Comparison of ENCODE assay signal across 22 cellular contexts in genomic region chr13:105471683-105472082, GRCh38. TPM values are rescaled to one million over a fixed set of nuclear protein-coding genes. Genes with fewer than 3 reads are reported as not detected.
DNase-seq lines count a peak whose midpoint lies in the region; ATAC-seq, FAIRE-seq and TF ChIP-seq lines count a peak whose summit lies in the region.
"Had no signal": no experiment of that assay in that cellular context is flagged by ENCODE, and none has a peak within 500 bp of the region (broad histone marks: within the 10 kb centered on the region; RNA-seq: fewer than 3 reads in every experiment).

No MANE protein-coding gene starts in this region.

- H3K36me3 ChIP-seq in adipocyte (ENCODE audit: control insufficient read depth, insufficient read depth, low read length, severe bottlenecking), result no peaks in the 10 kb centered on the region
- no peaks in the 10 kb centered on the region for H3K36me3 ChIP-seq in fibroblast of lung (ENCODE audit: control insufficient read depth, insufficient read depth, low read length)

- H3K27me3 Mint-ChIP-seq in neural crest cell (ENCODE audit: low read depth), result no peaks in the 10 kb centered on the region

- H3K36me3 Mint-ChIP-seq in neural crest cell (ENCODE audit: low read depth), result no peaks in the 10 kb centered on the region

- H3K4me3 ChIP-seq in AG09309 (ENCODE audit: control insufficient read depth, low read depth, low read length), result no peak overlapping the region
- no peak overlapping the region for H3K4me3 ChIP-seq in adipocyte (ENCODE audit: low read length)
- H3K4me3 ChIP-seq in fibroblast of lung (replicated peaks in 1 of 4; ENCODE audit: control extremely low read depth in 1 of 4, insufficient read depth in 1 of 4, low read depth in 3 of 4, low read length in 4 of 4), result no peak overlapping the region
- H3K4me3 ChIP-seq: K562, PC-9 had no signal

- H3K4me1 Mint-ChIP-seq in neural crest cell, result peaks cover 17% of the 10 kb centered on the region

- H3K4me2 ChIP-seq in fibroblast of lung (ENCODE audit: extremely low read depth, insufficient read depth, low read length), result no peak overlapping the region
- H3K4me2 ChIP-seq: PC-9 had no signal

- H3K27ac ChIP-seq in fibroblast of lung (ENCODE audit: insufficient read depth, low read length), result no peak overlapping the region
- H3K27ac ChIP-seq: C4-2B, PC-9 had no signal

- peak overlapping the region; percentile 8 for H3K27ac Mint-ChIP-seq in neural crest cell (ENCODE audit: unreplicated experiment)

- H3K79me2 ChIP-seq in fibroblast of lung (ENCODE audit: control insufficient read depth, insufficient read depth, low read length), result no peaks in the 10 kb centered on the region

- H4K20me1 ChIP-seq in fibroblast of lung (ENCODE audit: control insufficient read depth, extremely low read depth, insufficient read depth, low read length), result no peaks in the 10 kb centered on the region

- no peaks in the 10 kb centered on the region for H3K9me3 ChIP-seq in adipocyte (ENCODE audit: control insufficient read depth, low read length)
- no peaks in the 10 kb centered on the region for H3K9me3 ChIP-seq in fibroblast of lung (ENCODE audit: control insufficient read depth, insufficient read depth, low read depth, low read length)

- no peak for ATAC-seq in GM21526 (IDR thresholded peaks at IDR 0.05; ENCODE audit: low FRiP score, unreplicated experiment)
- no peak for ATAC-seq in sciatic nerve
- ATAC-seq: K562 had no signal

- TF ChIP-seq CTCF in AG09309 (IDR thresholded peaks at IDR 0.05; ENCODE audit: control insufficient read depth, insufficient read depth, low read depth, low read length, missing control alignments) (no peak), fibroblast of lung (conservative IDR thresholded peaks at IDR 0.05 in 1 of 2, IDR thresholded peaks at IDR 0.05 in 1 of 2; ENCODE audit: low read depth in 1 of 2, low read length in 2 of 2) (no peak), neural crest cell (conservative IDR thresholded peaks at IDR 0.05) (no peak)

- no peak for FAIRE-seq in GM19239 (lab: Jason Lieb, UNC)
- FAIRE-seq: GM12891, GM18507, H1, K562 had no signal

- intact Hi-C loops in sciatic nerve (cut with DNase I), result no loop called here

- peaks cover 12% of the 10 kb centered on the region for H3K4me1 ChIP-seq in adipocyte (ENCODE audit: control insufficient read depth, insufficient read depth, low read length)
- no peaks in the 10 kb centered on the region for H3K4me1 ChIP-seq in fibroblast of lung (ENCODE audit: control insufficient read depth, extremely low read depth, insufficient read depth, low read length)

- no peak overlapping the region for H2AFZ ChIP-seq in fibroblast of lung (ENCODE audit: low read length)

- no peaks in the 10 kb centered on the region for H3K9me3 Mint-ChIP-seq in neural crest cell

- H3K4me3 Mint-ChIP-seq in neural crest cell, result no peak overlapping the region

- H3K9ac ChIP-seq in adipocyte (ENCODE audit: low read length) (no peak overlapping the region), fibroblast of lung (ENCODE audit: insufficient read depth, low read length) (no peak overlapping the region)

- peak; percentile 18 for DNase-seq in AG09309 (ENCODE audit: low read depth)
- DNase-seq in adipocyte (ENCODE audit: low read depth), result peak; percentile 89
- peak; percentile 28 to 83 for DNase-seq in fibroblast of lung (ENCODE audit: low read depth in 2 of 2)
- no peak for DNase-seq in neural crest cell (ENCODE audit: low read depth, low spot score)
- DNase-seq in sciatic nerve (ENCODE audit: low spot score), result no peak
- DNase-seq in GM19239 (ENCODE audit: insufficient read length, low spot score), result no peak
- DNase-seq in NCI-H2107 (lab: John Stamatoyannopoulos, UW), result no peak
- DNase-seq: 8988T, DMS 273 treated with DMSO at 0.1 percent for 48 hours, GDM1, NCI-H1417 treated with DMSO at 0.1 percent for 48 hours, NCI-H1930, NCI-H2171, NCI-H748 treated with DMSO at 0.1 percent for 48 hours, PC-9 had no signal

- H3K27me3 ChIP-seq in adipocyte (replicated peaks; ENCODE audit: control insufficient read depth, insufficient read depth, low read length), result no peaks in the 10 kb centered on the region
- no peaks in the 10 kb centered on the region for H3K27me3 ChIP-seq in fibroblast of lung (ENCODE audit: control insufficient read depth, insufficient read depth, low read length)

RNA-seq across cellular contexts. Expression of gene DAOA, which starts 5.8 kb away (rescaled TPM):
- total RNA-seq in fibroblast of lung (not detected in 2 replicates), neural crest cell (not detected in 2 replicates), sciatic nerve (not detected)
- polyA plus RNA-seq in fibroblast of lung, result not detected in 2 replicates
- polyA plus RNA-seq in fibroblast of lung (2012), result not detected in 2 replicates
- not detected in 2 replicates for polyA minus RNA-seq in fibroblast of lung (ENCODE audit: low replicate concordance)
- total RNA-seq: H1, K562, NCI-H460, PC-9 had no signal
- polyA plus RNA-seq: H1, K562 had no signal

Comparison
In these comparisons a context has a peak if more than half of its experiments do, and no peak if none do; other contexts are left out.
1. DNase-seq: peak in AG09309 (single experiment), adipocyte (single experiment) and fibroblast of lung (2 of 2); none in neural crest cell (single experiment), sciatic nerve (single experiment), GM19239 (single experiment) and NCI-H2107 (single experiment).